ENCODE assay signal across 30 cellular contexts in genomic region chr11:65703846-65704245, GRCh38.
"Had no signal": no experiment of that assay in that cellular context is flagged by ENCODE, and none has a peak within 500 bp of the region (broad histone marks: within the 10 kb centered on the region; RNA-seq: fewer than 3 reads in every experiment).

No MANE protein-coding gene starts in this region.

- H3K27ac Mint-ChIP-seq: naive thymus-derived CD4-positive, alpha-beta T cell; natural killer cell; nephron; neural progenitor cell; progenitor cell of endocrine pancreas; stimulated activated naive B cell treated with anti-CD40 and anti-IgM and Interleukin-4, amounts not matched to agents 10 μg/mL and 1 μg/mL and 100 μg/mL, for 72 hours; stimulated activated naive CD8-positive, alpha-beta T cell treated with anti-CD3 and anti-CD28 coated beads, Interleukin-15, Interleukin-2, amounts not matched to agents 100 ng/mL and 50 ng/mL, for 24 hours had no signal

- H2AFZ ChIP-seq: neural progenitor cell, parathyroid adenoma had no signal

- H3K27ac ChIP-seq: neural progenitor cell, ovary, parathyroid adenoma, psoas muscle, right lobe of liver, sigmoid colon, skin epidermis, spleen, stomach, thoracic aorta, thyroid gland, tibial nerve, upper lobe of left lung had no signal

- ATAC-seq: naive thymus-derived CD4-positive, alpha-beta T cell; natural killer cell; psoas muscle; right cardiac atrium; right lobe of liver; stimulated activated naive B cell treated with anti-CD40 and anti-IgM and Interleukin-4, amounts not matched to agents 10 μg/mL and 1 μg/mL and 100 μg/mL, for 72 hours had no signal

- H3K4me3 Mint-ChIP-seq: naive thymus-derived CD4-positive, alpha-beta T cell; natural killer cell; nephron; neural progenitor cell; stimulated activated naive B cell treated with anti-CD40 and anti-IgM and Interleukin-4, amounts not matched to agents 10 μg/mL and 1 μg/mL and 100 μg/mL, for 72 hours; stimulated activated naive CD8-positive, alpha-beta T cell treated with anti-CD3 and anti-CD28 coated beads, Interleukin-15, Interleukin-2, amounts not matched to agents 100 ng/mL and 50 ng/mL, for 24 hours had no signal

- H3K4me1 Mint-ChIP-seq: nephron, neural progenitor cell had no signal

- H3K4me1 ChIP-seq: neural progenitor cell, parathyroid adenoma, psoas muscle, thyroid gland had no signal

- H3K36me3 Mint-ChIP-seq: naive thymus-derived CD4-positive, alpha-beta T cell; natural killer cell; neural progenitor cell; stimulated activated naive B cell treated with anti-CD40 and anti-IgM and Interleukin-4, amounts not matched to agents 10 μg/mL and 1 μg/mL and 100 μg/mL, for 72 hours had no signal

- H3K4me2 ChIP-seq: neural progenitor cell, smooth muscle cell had no signal

- H3K9me3 ChIP-seq: ovary, psoas muscle, right lobe of liver, sigmoid colon, spleen, stomach, thoracic aorta, thyroid gland, tibial nerve, upper lobe of left lung had no signal

- H3K79me2 ChIP-seq: parathyroid adenoma had no signal

- H3K9me3 Mint-ChIP-seq: natural killer cell; nephron; stimulated activated naive B cell treated with anti-CD40 and anti-IgM and Interleukin-4, amounts not matched to agents 10 μg/mL and 1 μg/mL and 100 μg/mL, for 72 hours; stimulated activated naive CD8-positive, alpha-beta T cell treated with anti-CD3 and anti-CD28 coated beads, Interleukin-15, Interleukin-2, amounts not matched to agents 100 ng/mL and 50 ng/mL, for 24 hours had no signal

- DNase-seq: naive thymus-derived CD4-positive, alpha-beta T cell; natural killer cell; occipital lobe; ovary; posterior cingulate gyrus; psoas muscle; right cardiac atrium; right lobe of liver; sigmoid colon; spleen; stimulated activated CD4-positive, alpha-beta T cell treated with anti-CD3 and anti-CD28 coated beads, Interleukin-12 subunit alpha, Interleukin-12 subunit beta, amount 100 ng/mL, for 4 hours; stimulated activated CD4-positive, alpha-beta T cell treated with anti-CD3 and anti-CD28 coated beads, Interleukin-1b, Interleukin-23, amount 100 ng/mL, for 48 hours; stimulated activated CD4-positive, alpha-beta T cell treated with anti-CD3 and anti-CD28 coated beads, Interleukin-4, amount 100 ng/mL, for 1 hour; stimulated activated CD4-positive, alpha-beta T cell treated with anti-CD3 and anti-CD28 coated beads, Interleukin-4, amount 100 ng/mL, for 4 hours; stimulated activated CD8-positive, alpha-beta memory T cell treated with anti-CD3 and anti-CD28 coated beads, Interleukin-4, amount 100 ng/mL, for 48 hours; stimulated activated naive B cell treated with anti-CD40 and anti-IgM and Interleukin-4, amounts not matched to agents 10 μg/mL and 1 μg/mL and 100 μg/mL, for 72 hours; stimulated activated naive CD4-positive, alpha-beta T cell treated with Interleukin-2 at 50 U/mL for 16 hours; stomach; thyroid gland; trophoblast cell; upper lobe of left lung had no signal

- H3K36me3 ChIP-seq: neural progenitor cell, ovary, right lobe of liver, sigmoid colon, spleen, stomach, thoracic aorta, thyroid gland, tibial nerve, upper lobe of left lung had no signal

- H3K4me3 ChIP-seq: neural progenitor cell, ovary, psoas muscle, right lobe of liver, sigmoid colon, skin epidermis, smooth muscle cell, spleen, stomach, thoracic aorta, thyroid gland, tibial nerve, upper lobe of left lung had no signal

- H3K27me3 ChIP-seq: ovary, right lobe of liver, sigmoid colon, stomach, thyroid gland, upper lobe of left lung had no signal

- H3K9ac ChIP-seq: neural progenitor cell, parathyroid adenoma had no signal

- H3K27me3 Mint-ChIP-seq: stimulated activated naive B cell treated with anti-CD40 and anti-IgM and Interleukin-4, amounts not matched to agents 10 μg/mL and 1 μg/mL and 100 μg/mL, for 72 hours; stimulated activated naive CD8-positive, alpha-beta T cell treated with anti-CD3 and anti-CD28 coated beads, Interleukin-15, Interleukin-2, amounts not matched to agents 100 ng/mL and 50 ng/mL, for 24 hours had no signal
